Comparison of ENCODE assay signal across 16 cellular contexts in genomic region chr10:35423505-35424306, GRCh38.
DNase-seq lines count a peak whose midpoint lies in the region; ATAC-seq, FAIRE-seq and TF ChIP-seq lines count a peak whose summit lies in the region.
"Had no signal": no experiment of that assay in that cellular context is flagged by ENCODE, and none has a peak within 500 bp of the region (broad histone marks: within the 10 kb centered on the region; RNA-seq: fewer than 3 reads in every experiment).

No MANE protein-coding gene starts in this region.

- DNase-seq in HepG2 (ENCODE audit: low spot score) (no peak), body of pancreas (no peak), hepatic stellate cell (ENCODE audit: low spot score) (peak; percentile 70), vagina (ENCODE audit: extremely low spot score in 2 of 2) (no peak), amygdala (lab: John Stamatoyannopoulos, UW) (no peak), middle frontal gyrus (ENCODE audit: extremely low spot score, low spot score) (no peak)
- no peak for DNase-seq in NK-92 treated with Interleukin-12 subunit alpha and Interleukin-12 subunit beta, amount 100 ng/mL, for 24 hours (lab: John Stamatoyannopoulos, UW)
- DNase-seq: activated CD4-positive, alpha-beta T cell treated with anti-CD3 and anti-CD28 coated beads, Interleukin-2, amount 50 U/mL, for 48 hours; DMS 273 treated with DMSO at 0.1 percent for 48 hours; NCI-H1105; NCI-H345; ovary; RPMI8226 had no signal

- H3K27ac ChIP-seq in liver (ENCODE audit: low read depth in 1 of 2, low read length in 2 of 2) (peak overlapping the region in 1 of 2 donors; percentile 48), HepG2 (ENCODE audit: extremely low read length, insufficient read depth, low read length) (no peak overlapping the region), body of pancreas (peak overlapping the region in 3 of 4 donors; percentile 49 to 74 (median 54)), vagina (peak overlapping the region; percentile 89)
- H3K27ac ChIP-seq: epithelial cell of prostate had no signal

- in situ Hi-C loops in HepG2 (cut with HindIII; ENCODE audit: extremely low pct_ligation_motif_present, low pct_unique_long_range_greater_than_20kb): no loop called here

- POLR2A ChIA-PET in HepG2 (lab: Yijun Ruan, JAX): no interaction called here

- H3K4me1 ChIP-seq in liver (ENCODE audit: control insufficient read depth in 4 of 4, insufficient read depth in 4 of 4, low read length in 3 of 4) (peaks cover 8 to 43% (median 32%) of the 10 kb centered on the region in 4 donors), HepG2 (ENCODE audit: insufficient read depth, low read length) (peaks cover 87% of the 10 kb centered on the region), body of pancreas (peaks cover 50% of the 10 kb centered on the region), vagina (peaks cover 65% of the 10 kb centered on the region)

- TF ChIP-seq EP300 in HepG2 (IDR thresholded peaks at IDR 0.05; ENCODE audit: low read depth in 2 of 2, low read length in 2 of 2) (no peak), HepG2 (CRISPR knock-in tag; IDR thresholded peaks at IDR 0.05; ENCODE audit: borderline replicate concordance) (no peak)

- WGBS in liver: 88% methylated on average over 11 of the region's 11 CpGs
- WGBS in HepG2 (ENCODE audit: low lambda C conversion rate): 96% methylated on average over 9 of the region's 11 CpGs
- 95 to 97% methylated on average over 11 of the region's 11 CpGs for WGBS in body of pancreas, 2 donors

- ATAC-seq in HepG2: no peak
- ATAC-seq in body of pancreas: no peak

- TF ChIP-seq CTCF in liver (IDR thresholded peaks at IDR 0.05; ENCODE audit: low read depth, low read length, missing input control) (no peak), HepG2 (CRISPR knock-in tag; IDR thresholded peaks at IDR 0.05) (no peak), body of pancreas (IDR thresholded peaks at IDR 0.05) (no peak), vagina (IDR thresholded peaks at IDR 0.05) (no peak)

- H3K4me2 ChIP-seq in HepG2 (ENCODE audit: low read depth, low read length): no peak overlapping the region

- H4K20me1 ChIP-seq in HepG2 (ENCODE audit: insufficient read depth, low read length): no peaks in the 10 kb centered on the region

- intact Hi-C loops in HepG2 (cut with micrococcal nuclease; ENCODE audit: unreplicated experiment): no loop called here
- intact Hi-C loops in body of pancreas (cut with DNase I): no loop called here
- intact Hi-C loops in vagina (cut with DNase I): no loop called here

- H3K36me3 ChIP-seq in liver (ENCODE audit: control insufficient read depth in 4 of 4, insufficient read depth in 3 of 4, low read depth in 1 of 4, low read length in 3 of 4) (no peaks in the 10 kb centered on the region), HepG2 (replicated peaks in 1 of 2; ENCODE audit: control insufficient read depth in 1 of 2, insufficient read depth in 2 of 2, low read length in 2 of 2) (no peaks in the 10 kb centered on the region), body of pancreas (replicated peaks in 1 of 2; ENCODE audit: insufficient read depth in 1 of 2, low read depth in 2 of 2) (no peaks in the 10 kb centered on the region), vagina (no peaks in the 10 kb centered on the region)
- H3K36me3 ChIP-seq: ovary, tibial nerve had no signal

- no peak for TF ChIP-seq RAD21 in liver (IDR thresholded peaks at IDR 0.05)
- no peak for TF ChIP-seq RAD21 in HepG2 (CRISPR knock-in tag; IDR thresholded peaks at IDR 0.05)

- CTCF ChIA-PET in HepG2 (lab: Yijun Ruan, JAX; ENCODE audit: low intra/inter-chr PET ratio, low total read pairs): no interaction called here

- no peak for FAIRE-seq in HepG2 (lab: Jason Lieb, UNC)

- TF ChIP-seq POLR2A in HepG2 (IDR thresholded peaks at IDR 0.05; ENCODE audit: insufficient read depth in 1 of 2, low read depth in 2 of 2, low read length in 2 of 2): no peak
- no peak for TF ChIP-seq POLR2A in body of pancreas (IDR thresholded peaks at IDR 0.05)
- TF ChIP-seq POLR2A in vagina (IDR thresholded peaks at IDR 0.05): no peak

- H3K27me3 ChIP-seq in liver (ENCODE audit: control insufficient read depth in 4 of 4, insufficient read depth in 4 of 4, low read length in 3 of 4): no peaks in the 10 kb centered on the region
- H3K27me3 ChIP-seq in HepG2 (ENCODE audit: control insufficient read depth in 1 of 2, insufficient read depth in 2 of 2, low read length in 2 of 2): no peaks in the 10 kb centered on the region
- H3K27me3 ChIP-seq in body of pancreas: no peaks in the 10 kb centered on the region
- H3K27me3 ChIP-seq in vagina: no peaks in the 10 kb centered on the region
- H3K27me3 ChIP-seq: ovary, tibial nerve had no signal

- BruUV-seq in HepG2 (replicated peaks; lab: Mats Ljungman, UMichigan): no TSS peak

- peaks cover 89% of the 10 kb centered on the region for H3K79me2 ChIP-seq in HepG2 (ENCODE audit: insufficient read depth, low read length)

- H3K9me3 ChIP-seq in liver (ENCODE audit: control insufficient read depth in 4 of 4, low read length in 3 of 4) (no peaks in the 10 kb centered on the region), HepG2 (ENCODE audit: low read length) (no peaks in the 10 kb centered on the region), body of pancreas (no peaks in the 10 kb centered on the region), vagina (no peaks in the 10 kb centered on the region)
- H3K9me3 ChIP-seq: ovary, tibial nerve had no signal

- H3K9ac ChIP-seq in liver (ENCODE audit: low read depth in 1 of 2, low read length in 2 of 2): no peak overlapping the region
- no peak overlapping the region for H3K9ac ChIP-seq in HepG2 (ENCODE audit: insufficient read depth, low read depth, low read length)

- H2AFZ ChIP-seq in HepG2 (ENCODE audit: low read length): no peak overlapping the region

- H3K4me3 ChIP-seq in liver (ENCODE audit: low read depth in 1 of 3, low read length in 3 of 3) (no peak overlapping the region), HepG2 (replicated peaks in 1 of 3; ENCODE audit: insufficient read depth in 1 of 3, low read depth in 2 of 3, low read length in 3 of 3) (no peak overlapping the region), body of pancreas (no peak overlapping the region), vagina (no peak overlapping the region)
- H3K4me3 ChIP-seq: ovary, tibial nerve had no signal

TF ChIP-seq in liver, 16 proteins besides CTCF, POLR2A, EP300 and RAD21:
- TF ChIP-seq SP1 (IDR thresholded peaks at IDR 0.05) (peak; percentile 19), MAX (IDR thresholded peaks at IDR 0.05) (no peak), HNF4A (conservative IDR thresholded peaks at IDR 0.05) (peak; percentile 57 to 58), RXRA (IDR thresholded peaks at IDR 0.05) (peak in 1 of 2 donors; percentile 10)

TF ChIP-seq in HepG2, 621 proteins besides CTCF, POLR2A, EP300 and RAD21:
- TF ChIP-seq ZFYVE20 (CRISPR knock-in tag; IDR thresholded peaks at IDR 0.05; ENCODE audit: borderline replicate concordance, low read depth): no peak
- no peak for TF ChIP-seq ZNF12 (CRISPR knock-in tag; IDR thresholded peaks at IDR 0.05)
- no peak for TF ChIP-seq ZNF383 (CRISPR knock-in tag; IDR thresholded peaks at IDR 0.05; ENCODE audit: borderline replicate concordance)
- no peak for TF ChIP-seq MAFF (IDR thresholded peaks at IDR 0.05; ENCODE audit: low read depth, low read length)
- no peak for TF ChIP-seq ZXDC (CRISPR knock-in tag; IDR thresholded peaks at IDR 0.05)
